8 cellular contexts compared by ENCODE assay signal in the genomic region with DNA sequence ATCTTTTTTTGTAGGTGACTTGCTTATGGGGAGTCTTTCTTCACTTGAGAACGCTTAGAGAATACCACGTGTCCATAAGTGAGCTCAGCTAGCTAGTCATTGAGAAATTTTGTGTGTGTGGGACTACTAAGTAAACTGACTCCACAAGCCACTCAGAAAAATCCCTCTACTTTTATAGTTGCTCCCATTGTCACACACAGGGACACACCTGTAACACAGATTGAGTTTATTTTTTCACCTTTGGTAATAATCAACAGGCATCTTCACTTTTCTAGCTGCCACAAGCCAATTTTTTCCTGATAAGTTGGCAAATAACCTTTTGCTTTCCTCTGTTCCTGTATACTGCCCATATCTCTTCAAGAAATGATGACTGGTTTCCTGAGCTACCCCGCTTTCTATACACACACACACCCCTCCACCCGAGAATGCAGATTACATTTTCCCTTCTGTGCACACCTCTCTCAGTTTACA. TPM values are rescaled to one million over a fixed set of nuclear protein-coding genes. Genes with fewer than 3 reads are reported as not detected.
DNase-seq lines count a peak whose midpoint lies in the region; ATAC-seq and TF ChIP-seq lines count a peak whose summit lies in the region.

No MANE protein-coding gene starts in this region.

- TF ChIP-seq POLR2A in gastroesophageal sphincter (IDR thresholded peaks at IDR 0.05) = no peak

- no peak for ATAC-seq in gastroesophageal sphincter
- no peak for ATAC-seq in HG03025 (IDR thresholded peaks at IDR 0.05; ENCODE audit: low FRiP score, unreplicated experiment)

- H3K9me3 Mint-ChIP-seq in activated CD4-positive, alpha-beta T cell treated with anti-CD3 and anti-CD28 coated beads, Interleukin-2, amount 10 ng/mL, durations not matched to agents 7 days and 5 days = no peaks in the 10 kb centered on the region

- H3K36me3 ChIP-seq in gastroesophageal sphincter = no peaks in the 10 kb centered on the region

- peak overlapping the region; percentile 75 for H3K4me3 Mint-ChIP-seq in activated CD4-positive, alpha-beta T cell treated with anti-CD3 and anti-CD28 coated beads, Interleukin-2, amount 10 ng/mL, durations not matched to agents 7 days and 5 days

- H3K4me1 ChIP-seq in gastroesophageal sphincter = peaks cover 11 to 56% (median 17%) of the 10 kb centered on the region in 3 donors

- no peak for TF ChIP-seq EP300 in gastroesophageal sphincter (IDR thresholded peaks at IDR 0.05)

- peak overlapping the region; percentile 74 to 90 for H3K4me3 ChIP-seq in gastroesophageal sphincter
- peak overlapping the region; percentile 98 for H3K4me3 ChIP-seq in skeletal muscle cell (ENCODE audit: low read depth, low read length)

- peak overlapping the region; percentile 27 for H3K27ac Mint-ChIP-seq in activated CD4-positive, alpha-beta T cell treated with anti-CD3 and anti-CD28 coated beads, Interleukin-2, amount 10 ng/mL, durations not matched to agents 7 days and 5 days

- no peaks in the 10 kb centered on the region for H3K9me3 ChIP-seq in gastroesophageal sphincter

- POLR2A ChIA-PET in activated CD4-positive, alpha-beta T cell treated with anti-CD3 and anti-CD28 coated beads, Interleukin-2, amount 10 ng/mL, durations not matched to agents 7 days and 5 days (lab: Charles Lee) = interaction anchor here (0.6 to 0.7 kb wide), 2 partner anchors 31 to 411 kb away, joined by 3 to 5 read pairs; no protein-coding TSS in a partner anchor

- TF ChIP-seq CTCF in gastroesophageal sphincter (IDR thresholded peaks at IDR 0.05) = no peak

- no peaks in the 10 kb centered on the region for H3K27me3 ChIP-seq in gastroesophageal sphincter

- CTCF ChIA-PET in activated CD4-positive, alpha-beta T cell treated with anti-CD3 and anti-CD28 coated beads, Interleukin-2, amount 10 ng/mL, durations not matched to agents 7 days and 5 days (lab: Charles Lee) = interaction anchor here (0.5 to 2.4 kb wide), 7 partner anchors 12 to 118 kb away, joined by 3 to 9 read pairs (median 4); no protein-coding TSS in a partner anchor

- peaks cover 49% of the 10 kb centered on the region for H3K4me1 Mint-ChIP-seq in activated CD4-positive, alpha-beta T cell treated with anti-CD3 and anti-CD28 coated beads, Interleukin-2, amount 10 ng/mL, durations not matched to agents 7 days and 5 days

- 0 to 1% methylated on average over 4 of the region's 4 CpGs for WGBS in gastroesophageal sphincter (ENCODE audit: low coverage in 1 of 2), 2 donors

- H3K27ac ChIP-seq in gastroesophageal sphincter (peak overlapping the region in 1 of 4 donors; percentile 33), substantia nigra (ENCODE audit: low read depth, low read length, poor library complexity, severe bottlenecking) (no peak overlapping the region)

- DNase-seq in DMS53 (lab: John Stamatoyannopoulos, UW) (peak; percentile 30), DMS53 treated with DMSO at 0.1 percent for 48 hours (lab: John Stamatoyannopoulos, UW; ENCODE audit: unreplicated experiment) (no peak), Kasumi-1 (lab: John Stamatoyannopoulos, UW) (peak; percentile 26 to 32), skeletal muscle cell (ENCODE audit: low read depth) (peak; percentile 65), substantia nigra (lab: John Stamatoyannopoulos, UW) (no peak)
- peak; percentile 8 for DNase-seq in activated CD4-positive, alpha-beta T cell treated with anti-CD3 and anti-CD28 coated beads, Interleukin-2, amount 10 ng/mL, durations not matched to agents 7 days and 5 days

- peaks cover 38% of the 10 kb centered on the region for H3K36me3 Mint-ChIP-seq in activated CD4-positive, alpha-beta T cell treated with anti-CD3 and anti-CD28 coated beads, Interleukin-2, amount 10 ng/mL, durations not matched to agents 7 days and 5 days (ENCODE audit: low read depth)

- H3K27me3 Mint-ChIP-seq in activated CD4-positive, alpha-beta T cell treated with anti-CD3 and anti-CD28 coated beads, Interleukin-2, amount 10 ng/mL, durations not matched to agents 7 days and 5 days = no peaks in the 10 kb centered on the region

RNA-seq across cellular contexts. Expression of gene TSC22D2, which starts 4.5 kb away (rescaled TPM):
- total RNA-seq in activated CD4-positive, alpha-beta T cell treated with anti-CD3 and anti-CD28 coated beads, Interleukin-2, amount 10 ng/mL, durations not matched to agents 7 days and 5 days = 10 to 100 TPM; 14.8 to 19.6 TPM
- total RNA-seq in gastroesophageal sphincter = 10 to 100 TPM; 15.4 to 30.0 (median 26.0) TPM

Comparison
In these comparisons a context has a peak if more than half of its experiments do, and no peak if none do; other contexts are left out.
1. DNase-seq: peak in DMS53 (single experiment), Kasumi-1 (2 of 2), activated CD4-positive, alpha-beta T cell treated with anti-CD3 and anti-CD28 coated beads, Interleukin-2, amount 10 ng/mL, durations not matched to agents 7 days and 5 days (single experiment) and skeletal muscle cell (single experiment); none in DMS53 treated with DMSO at 0.1 percent for 48 hours (single experiment) and substantia nigra (0 of 49).